16 cellular contexts compared by ENCODE assay signal in genomic region chr17:60080545-60080944, GRCh38. TPM values are rescaled to one million over a fixed set of nuclear protein-coding genes. Genes with fewer than 3 reads are reported as not detected.
DNase-seq lines count a peak whose midpoint lies in the region; ATAC-seq and TF ChIP-seq lines count a peak whose summit lies in the region.
"Had no signal": no experiment of that assay in that cellular context is flagged by ENCODE, and none has a peak within 500 bp of the region (broad histone marks: within the 10 kb centered on the region; RNA-seq: fewer than 3 reads in every experiment).

No MANE protein-coding gene starts in this region.

- TF ChIP-seq CTCF in activated CD8-positive, alpha-beta T cell treated with anti-CD3 and anti-CD28 coated beads for 36 hours (IDR thresholded peaks at IDR 0.05) = no peak
- TF ChIP-seq CTCF in Panc1 (IDR thresholded peaks at IDR 0.05) (no peak), epithelial cell of proximal tubule (conservative IDR thresholded peaks at IDR 0.05; ENCODE audit: low read depth, low read length) (no peak)

- H3K9me3 Mint-ChIP-seq in activated CD8-positive, alpha-beta T cell treated with anti-CD3 and anti-CD28 coated beads, Interleukin-2, amount 10 ng/mL, durations not matched to agents 7 days and 5 days (ENCODE audit: insufficient read depth) = no peaks in the 10 kb centered on the region
- no peaks in the 10 kb centered on the region for H3K9me3 Mint-ChIP-seq in activated CD8-positive, alpha-beta T cell treated with anti-CD3 and anti-CD28 coated beads for 36 hours
- H3K9me3 Mint-ChIP-seq: stimulated activated naive B cell treated with anti-CD40 and anti-IgM and Interleukin-4, amounts not matched to agents 10 μg/mL and 1 μg/mL and 100 μg/mL, for 72 hours; T-helper 1 cell treated with Interleukin-12 subunit alpha and Interleukin-12 subunit beta and Interleukin-4 antibody, amounts not matched to agents 30 μg/mL and 1 μg/mL, for 36 hours had no signal

- H3K4me1 ChIP-seq in Panc1 (ENCODE audit: control insufficient read depth, insufficient read depth, low read length) = peaks cover 45% of the 10 kb centered on the region
- H3K4me1 ChIP-seq in skeletal muscle satellite cell (ENCODE audit: control insufficient read depth, insufficient read depth, low read length) = peaks cover 53% of the 10 kb centered on the region

- H3K27me3 ChIP-seq in Panc1 (ENCODE audit: control insufficient read depth, insufficient read depth, low read length) (no peaks in the 10 kb centered on the region), skeletal muscle satellite cell (ENCODE audit: control insufficient read depth, insufficient read depth, low read length) (no peaks in the 10 kb centered on the region)
- H3K27me3 ChIP-seq: upper lobe of left lung had no signal

- no peak for DNase-seq in activated CD8-positive, alpha-beta T cell treated with anti-CD3 and anti-CD28 coated beads, Interleukin-2, amount 10 ng/mL, durations not matched to agents 7 days and 5 days
- no peak for DNase-seq in activated CD8-positive, alpha-beta T cell treated with anti-CD3 and anti-CD28 coated beads for 36 hours
- DNase-seq in Panc1 (ENCODE audit: low read depth, low spot score) (no peak), epithelial cell of proximal tubule (ENCODE audit: low read depth) (no peak), 8988T (no peak), T1000 (lab: John Stamatoyannopoulos, UW) (no peak), AG08395 (ENCODE audit: low spot score) (no peak)
- DNase-seq: activated CD8-positive, alpha-beta memory T cell treated with anti-CD3 and anti-CD28 coated beads, Interleukin-2, amount 50 U/mL, for 4 hours; activated naive CD4-positive, alpha-beta T cell; left colon; NCI-H748 treated with DMSO at 0.1 percent for 48 hours; RPMI8226; stimulated activated naive B cell treated with anti-CD40 and anti-IgM and Interleukin-4, amounts not matched to agents 10 μg/mL and 1 μg/mL and 100 μg/mL, for 72 hours; upper lobe of left lung had no signal

- CTCF ChIA-PET in activated CD8-positive, alpha-beta T cell treated with anti-CD3 and anti-CD28 coated beads, Interleukin-2, amount 10 ng/mL, durations not matched to agents 7 days and 5 days (lab: Charles Lee) = no interaction called here
- CTCF ChIA-PET in activated CD8-positive, alpha-beta T cell treated with anti-CD3 and anti-CD28 coated beads for 36 hours (lab: Charles Lee) = interaction anchor here (1.2 kb wide), 1 partner anchor 340 kb away, joined by 4 read pairs; no protein-coding TSS in a partner anchor
- CTCF ChIA-PET in Panc1 (lab: Charles Lee) = no interaction called here

- H3K27me3 Mint-ChIP-seq in activated CD8-positive, alpha-beta T cell treated with anti-CD3 and anti-CD28 coated beads, Interleukin-2, amount 10 ng/mL, durations not matched to agents 7 days and 5 days (ENCODE audit: low read depth) = no peaks in the 10 kb centered on the region
- H3K27me3 Mint-ChIP-seq in activated CD8-positive, alpha-beta T cell treated with anti-CD3 and anti-CD28 coated beads for 36 hours = no peaks in the 10 kb centered on the region
- H3K27me3 Mint-ChIP-seq: stimulated activated naive B cell treated with anti-CD40 and anti-IgM and Interleukin-4, amounts not matched to agents 10 μg/mL and 1 μg/mL and 100 μg/mL, for 72 hours had no signal

- H3K4me3 ChIP-seq in Panc1 (ENCODE audit: low read depth in 2 of 2, low read length in 2 of 2) (peak overlapping the region; percentile 73 to 77), epithelial cell of proximal tubule (ENCODE audit: low read depth, low read length) (peak overlapping the region; percentile 82), skeletal muscle satellite cell (ENCODE audit: low read length) (peak overlapping the region; percentile 90)
- H3K4me3 ChIP-seq: upper lobe of left lung had no signal

- no peak for ATAC-seq in activated CD8-positive, alpha-beta T cell treated with anti-CD3 and anti-CD28 coated beads, Interleukin-2, amount 10 ng/mL, durations not matched to agents 7 days and 5 days
- no peak for ATAC-seq in activated CD8-positive, alpha-beta T cell treated with anti-CD3 and anti-CD28 coated beads for 36 hours
- no peak for ATAC-seq in Panc1
- ATAC-seq: left colon; stimulated activated naive B cell treated with anti-CD40 and anti-IgM and Interleukin-4, amounts not matched to agents 10 μg/mL and 1 μg/mL and 100 μg/mL, for 72 hours had no signal

- peaks cover 6% of the 10 kb centered on the region for H3K36me3 ChIP-seq in Panc1 (ENCODE audit: control insufficient read depth, insufficient read depth, low read length)
- H3K36me3 ChIP-seq in skeletal muscle satellite cell (ENCODE audit: insufficient read depth, low read length) = peaks cover 7% of the 10 kb centered on the region

- H3K4me3 Mint-ChIP-seq in activated CD8-positive, alpha-beta T cell treated with anti-CD3 and anti-CD28 coated beads, Interleukin-2, amount 10 ng/mL, durations not matched to agents 7 days and 5 days = peak overlapping the region; percentile 35
- no peak overlapping the region for H3K4me3 Mint-ChIP-seq in activated CD8-positive, alpha-beta T cell treated with anti-CD3 and anti-CD28 coated beads for 36 hours
- H3K4me3 Mint-ChIP-seq: T-helper 1 cell treated with Interleukin-12 subunit alpha and Interleukin-12 subunit beta and Interleukin-4 antibody, amounts not matched to agents 30 μg/mL and 1 μg/mL, for 36 hours had no signal

- POLR2A ChIA-PET in activated CD8-positive, alpha-beta T cell treated with anti-CD3 and anti-CD28 coated beads, Interleukin-2, amount 10 ng/mL, durations not matched to agents 7 days and 5 days (lab: Charles Lee) = no interaction called here
- POLR2A ChIA-PET in activated CD8-positive, alpha-beta T cell treated with anti-CD3 and anti-CD28 coated beads for 36 hours (lab: Charles Lee) = interaction anchor here (0.7 to 1.4 kb wide), 3 partner anchors 30 to 189 kb away, joined by 3 read pairs; no protein-coding TSS in a partner anchor
- POLR2A ChIA-PET in Panc1 (lab: Charles Lee) = no interaction called here

- in situ Hi-C loops in Panc1 (cut with HindIII; ENCODE audit: low pct_unique_long_range_greater_than_20kb, low sequenced_read_pairs) = no loop called here

- intact Hi-C loops in activated CD8-positive, alpha-beta T cell treated with anti-CD3 and anti-CD28 coated beads for 36 hours (cut with micrococcal nuclease) = no loop called here
- intact Hi-C loops in Panc1 (cut with micrococcal nuclease; ENCODE audit: unreplicated experiment) = no loop called here

- BruUV-seq in Panc1 (replicated peaks; lab: Mats Ljungman, UMichigan) = no TSS peak

- H3K9ac ChIP-seq in skeletal muscle satellite cell (ENCODE audit: low read depth, low read length) = no peak overlapping the region

- no peak overlapping the region for H3K27ac Mint-ChIP-seq in activated CD8-positive, alpha-beta T cell treated with anti-CD3 and anti-CD28 coated beads, Interleukin-2, amount 10 ng/mL, durations not matched to agents 7 days and 5 days
- H3K27ac Mint-ChIP-seq in activated CD8-positive, alpha-beta T cell treated with anti-CD3 and anti-CD28 coated beads for 36 hours = no peak overlapping the region
- H3K27ac Mint-ChIP-seq: stimulated activated naive B cell treated with anti-CD40 and anti-IgM and Interleukin-4, amounts not matched to agents 10 μg/mL and 1 μg/mL and 100 μg/mL, for 72 hours; T-helper 1 cell treated with Interleukin-12 subunit alpha and Interleukin-12 subunit beta and Interleukin-4 antibody, amounts not matched to agents 30 μg/mL and 1 μg/mL, for 36 hours had no signal

- H3K9me3 ChIP-seq in Panc1 (ENCODE audit: control insufficient read depth, insufficient read depth, low read depth, low read length) = no peaks in the 10 kb centered on the region
- H3K9me3 ChIP-seq in skeletal muscle satellite cell (replicated peaks; ENCODE audit: low read length) = no peaks in the 10 kb centered on the region
- H3K9me3 ChIP-seq: upper lobe of left lung had no signal

- H3K4me1 Mint-ChIP-seq in activated CD8-positive, alpha-beta T cell treated with anti-CD3 and anti-CD28 coated beads, Interleukin-2, amount 10 ng/mL, durations not matched to agents 7 days and 5 days (ENCODE audit: low read depth) = peaks cover 30% of the 10 kb centered on the region
- peaks cover 26% of the 10 kb centered on the region for H3K4me1 Mint-ChIP-seq in activated CD8-positive, alpha-beta T cell treated with anti-CD3 and anti-CD28 coated beads for 36 hours (ENCODE audit: low read depth)

- peak overlapping the region; percentile 94 for H3K27ac ChIP-seq in Panc1 (ENCODE audit: low read length)
- H3K27ac ChIP-seq: upper lobe of left lung had no signal

- H3K36me3 Mint-ChIP-seq in activated CD8-positive, alpha-beta T cell treated with anti-CD3 and anti-CD28 coated beads, Interleukin-2, amount 10 ng/mL, durations not matched to agents 7 days and 5 days (ENCODE audit: low read depth) = peaks cover 2% of the 10 kb centered on the region
- peaks cover 2% of the 10 kb centered on the region for H3K36me3 Mint-ChIP-seq in activated CD8-positive, alpha-beta T cell treated with anti-CD3 and anti-CD28 coated beads for 36 hours (ENCODE audit: low read depth)

- peak overlapping the region; percentile 91 for H3K4me2 ChIP-seq in skeletal muscle satellite cell (ENCODE audit: low read length)

RNA-seq across cellular contexts. Expression of gene HEATR6, which starts 1.8 kb away (rescaled TPM):
- total RNA-seq in activated CD8-positive, alpha-beta T cell treated with anti-CD3 and anti-CD28 coated beads, Interleukin-2, amount 10 ng/mL, durations not matched to agents 7 days and 5 days = 10 to 100 TPM; 18.3 to 20.1 TPM
- total RNA-seq in activated CD8-positive, alpha-beta T cell treated with anti-CD3 and anti-CD28 coated beads for 36 hours = 10 to 100 TPM; 27.7 to 29.0 TPM
- total RNA-seq in Panc1 (2021; ENCODE audit: unreplicated experiment) = 20.9 TPM
- polyA plus RNA-seq in Panc1 (2012; ENCODE audit: insufficient read length) = 11.7 TPM
- total RNA-seq in epithelial cell of proximal tubule = 14.2 and 29.1 TPM in 2 replicates
- total RNA-seq in skeletal muscle satellite cell (2012; rRNA removed) = 10.9 and 17.2 TPM in 2 replicates
